ENCODE assay signal across 32 cellular contexts in the genomic region with DNA sequence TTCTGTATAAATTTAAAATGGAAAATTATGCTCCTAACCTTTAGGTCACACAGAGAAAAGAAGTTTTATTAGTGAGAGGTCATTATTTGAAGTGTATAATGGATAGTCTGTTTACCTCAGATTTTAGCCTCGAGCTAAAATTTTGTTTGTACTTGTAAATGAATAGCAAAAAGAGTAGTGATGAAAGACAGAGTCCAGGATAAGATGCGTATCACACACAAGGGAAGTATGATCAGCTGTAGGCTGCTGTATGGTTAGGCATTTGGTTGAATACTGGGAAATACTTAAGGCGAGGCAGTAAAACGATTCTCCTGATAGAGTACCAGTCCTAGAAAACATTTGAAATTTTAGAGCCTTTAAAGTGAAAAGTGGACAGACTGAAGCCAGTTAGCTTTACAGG.
"Had no signal": no experiment of that assay in that cellular context is flagged by ENCODE, and none has a peak within 500 bp of the region (broad histone marks: within the 10 kb centered on the region; RNA-seq: fewer than 3 reads in every experiment).

No MANE protein-coding gene starts in this region.

- H3K4me3 ChIP-seq: breast epithelium, colonic mucosa, heart right ventricle, left lung, lower lobe of right lung, neural progenitor cell, psoas muscle, sigmoid colon, upper lobe of left lung had no signal

- H3K4me3 Mint-ChIP-seq: activated CD4-positive, alpha-beta T cell treated with anti-CD3 and anti-CD28 coated beads for 36 hours; activated CD8-positive, alpha-beta memory T cell treated with anti-CD3 and anti-CD28 coated beads, Interleukin-2, amount 10 ng/mL, durations not matched to agents 7 days and 5 days; activated CD8-positive, alpha-beta T cell treated with anti-CD3 and anti-CD28 coated beads, Interleukin-2, amount 10 ng/mL, durations not matched to agents 7 days and 5 days; activated naive CD4-positive, alpha-beta T cell treated with anti-CD3 and anti-CD28 coated beads, Interleukin-2, amount 50 U/mL, for 24 hours; activated naive CD8-positive, alpha-beta T cell treated with anti-CD3 and anti-CD28 coated beads, Interleukin-2, amount 50 U/mL, for 24 hours; natural killer cell; neural progenitor cell; stimulated activated memory B cell treated with anti-CD40 and anti-IgM and Interleukin-4, amounts not matched to agents 10 μg/mL and 1 μg/mL and 100 μg/mL, for 72 hours; stimulated activated naive CD8-positive, alpha-beta T cell treated with anti-CD3 and anti-CD28 coated beads, Interleukin-15, amount 100 ng/mL, for 72 hours had no signal

- H3K27ac ChIP-seq: breast epithelium, colonic mucosa, foreskin keratinocyte, heart right ventricle, left lung, lower lobe of right lung, neural progenitor cell, parathyroid adenoma, psoas muscle, sigmoid colon, upper lobe of left lung had no signal

- H3K9me3 ChIP-seq: breast epithelium, colonic mucosa, heart right ventricle, left lung, lower lobe of right lung, psoas muscle, sigmoid colon, upper lobe of left lung had no signal

- H3K27ac Mint-ChIP-seq: activated CD4-positive, alpha-beta T cell treated with anti-CD3 and anti-CD28 coated beads for 36 hours; activated CD8-positive, alpha-beta memory T cell treated with anti-CD3 and anti-CD28 coated beads, Interleukin-2, amount 10 ng/mL, durations not matched to agents 7 days and 5 days; activated CD8-positive, alpha-beta T cell treated with anti-CD3 and anti-CD28 coated beads, Interleukin-2, amount 10 ng/mL, durations not matched to agents 7 days and 5 days; activated naive CD4-positive, alpha-beta T cell treated with anti-CD3 and anti-CD28 coated beads, Interleukin-2, amount 50 U/mL, for 24 hours; activated naive CD8-positive, alpha-beta T cell treated with anti-CD3 and anti-CD28 coated beads, Interleukin-2, amount 50 U/mL, for 24 hours; activated T-helper 2 cell treated with anti-CD3 and anti-CD28 coated beads, Interferon-gamma antibody, Interleukin-2, Interleukin-4, amounts not matched to agents 10 μg/mL and 5 μg/mL and 100 μg/mL, durations not matched to agents 14 hours and 24 hours and 36 hours; natural killer cell; neural progenitor cell; stimulated activated memory B cell treated with anti-CD40 and anti-IgM and Interleukin-4, amounts not matched to agents 10 μg/mL and 1 μg/mL and 100 μg/mL, for 72 hours; stimulated activated naive CD8-positive, alpha-beta T cell treated with anti-CD3 and anti-CD28 coated beads, Interleukin-15, amount 100 ng/mL, for 72 hours had no signal

- H3K4me1 ChIP-seq: breast epithelium, colonic mucosa, foreskin keratinocyte, left lung, lower lobe of right lung, neural progenitor cell, parathyroid adenoma, psoas muscle, sigmoid colon, upper lobe of left lung had no signal

- H2AFZ ChIP-seq: neural progenitor cell, parathyroid adenoma had no signal

- ATAC-seq: activated CD4-positive, alpha-beta T cell treated with anti-CD3 and anti-CD28 coated beads for 36 hours; activated CD8-positive, alpha-beta memory T cell treated with anti-CD3 and anti-CD28 coated beads, Interleukin-2, amount 10 ng/mL, durations not matched to agents 7 days and 5 days; activated CD8-positive, alpha-beta T cell treated with anti-CD3 and anti-CD28 coated beads, Interleukin-2, amount 10 ng/mL, durations not matched to agents 7 days and 5 days; activated naive CD8-positive, alpha-beta T cell treated with anti-CD3 and anti-CD28 coated beads, Interleukin-2, amount 50 U/mL, for 24 hours; foreskin keratinocyte; heart right ventricle; left lung; lower lobe of right lung; natural killer cell; psoas muscle; stimulated activated memory B cell treated with anti-CD40 and anti-IgM and Interleukin-4, amounts not matched to agents 10 μg/mL and 1 μg/mL and 100 μg/mL, for 72 hours; stimulated activated naive CD8-positive, alpha-beta T cell treated with anti-CD3 and anti-CD28 coated beads, Interleukin-15, amount 100 ng/mL, for 72 hours had no signal

- H3K4me2 ChIP-seq: neural progenitor cell had no signal

- DNase-seq: activated CD4-positive, alpha-beta T cell treated with anti-CD3 and anti-CD28 coated beads for 36 hours; activated CD4-positive, CD25-positive, alpha-beta regulatory T cell; activated CD8-positive, alpha-beta memory T cell treated with anti-CD3 and anti-CD28 coated beads, Interleukin-2, amount 10 ng/mL, durations not matched to agents 7 days and 5 days; activated CD8-positive, alpha-beta T cell treated with anti-CD3 and anti-CD28 coated beads, Interleukin-2, amount 10 ng/mL, durations not matched to agents 7 days and 5 days; activated naive CD8-positive, alpha-beta T cell treated with anti-CD3 and anti-CD28 coated beads, Interleukin-2, amount 50 U/mL, for 24 hours; activated T-cell treated with anti-CD3 and anti-CD28 coated beads, Interleukin-2, amount 50 U/mL, for 48 hours; amygdala; cerebellar nuclear complex; colonic mucosa; effector CD8-positive, alpha-beta T cell; foreskin keratinocyte; heart right ventricle; kidney glomerular epithelial cell; left lung; lower lobe of right lung; mesenchymal stem cell; natural killer cell; occipital lobe; psoas muscle; sigmoid colon; small intestine; stimulated activated CD4-positive, alpha-beta T cell treated with anti-CD3 and anti-CD28 coated beads, Interleukin-4, amount 100 ng/mL, for 4 hours; stimulated activated CD8-positive, alpha-beta memory T cell treated with anti-CD3 and anti-CD28 coated beads, Interleukin-4, amount 100 ng/mL, for 48 hours; stimulated activated naive CD8-positive, alpha-beta T cell treated with anti-CD3 and anti-CD28 coated beads, Interleukin-15, amount 100 ng/mL, for 72 hours; substantia nigra; upper lobe of left lung had no signal

- H3K4me1 Mint-ChIP-seq: activated CD4-positive, alpha-beta T cell treated with anti-CD3 and anti-CD28 coated beads for 36 hours; activated CD8-positive, alpha-beta memory T cell treated with anti-CD3 and anti-CD28 coated beads, Interleukin-2, amount 10 ng/mL, durations not matched to agents 7 days and 5 days; activated naive CD4-positive, alpha-beta T cell treated with anti-CD3 and anti-CD28 coated beads, Interleukin-2, amount 50 U/mL, for 24 hours; activated naive CD8-positive, alpha-beta T cell treated with anti-CD3 and anti-CD28 coated beads, Interleukin-2, amount 50 U/mL, for 24 hours; natural killer cell; stimulated activated memory B cell treated with anti-CD40 and anti-IgM and Interleukin-4, amounts not matched to agents 10 μg/mL and 1 μg/mL and 100 μg/mL, for 72 hours; stimulated activated naive CD8-positive, alpha-beta T cell treated with anti-CD3 and anti-CD28 coated beads, Interleukin-15, amount 100 ng/mL, for 72 hours had no signal

- H3K27me3 Mint-ChIP-seq: activated CD4-positive, alpha-beta T cell treated with anti-CD3 and anti-CD28 coated beads for 36 hours; activated CD8-positive, alpha-beta memory T cell treated with anti-CD3 and anti-CD28 coated beads, Interleukin-2, amount 10 ng/mL, durations not matched to agents 7 days and 5 days; activated naive CD4-positive, alpha-beta T cell treated with anti-CD3 and anti-CD28 coated beads, Interleukin-2, amount 50 U/mL, for 24 hours; activated naive CD8-positive, alpha-beta T cell treated with anti-CD3 and anti-CD28 coated beads, Interleukin-2, amount 50 U/mL, for 24 hours; stimulated activated memory B cell treated with anti-CD40 and anti-IgM and Interleukin-4, amounts not matched to agents 10 μg/mL and 1 μg/mL and 100 μg/mL, for 72 hours; stimulated activated naive CD8-positive, alpha-beta T cell treated with anti-CD3 and anti-CD28 coated beads, Interleukin-15, amount 100 ng/mL, for 72 hours had no signal

- H3K36me3 ChIP-seq: breast epithelium, colonic mucosa, left lung, lower lobe of right lung, neural progenitor cell, sigmoid colon, upper lobe of left lung had no signal

- H3K79me2 ChIP-seq: parathyroid adenoma had no signal

- H3K9me3 Mint-ChIP-seq: activated naive CD4-positive, alpha-beta T cell treated with anti-CD3 and anti-CD28 coated beads, Interleukin-2, amount 50 U/mL, for 24 hours had no signal

- H3K36me3 Mint-ChIP-seq: activated CD8-positive, alpha-beta memory T cell treated with anti-CD3 and anti-CD28 coated beads, Interleukin-2, amount 10 ng/mL, durations not matched to agents 7 days and 5 days; activated naive CD4-positive, alpha-beta T cell treated with anti-CD3 and anti-CD28 coated beads, Interleukin-2, amount 50 U/mL, for 24 hours; natural killer cell; stimulated activated memory B cell treated with anti-CD40 and anti-IgM and Interleukin-4, amounts not matched to agents 10 μg/mL and 1 μg/mL and 100 μg/mL, for 72 hours had no signal

- H3K27me3 ChIP-seq: breast epithelium, colonic mucosa, foreskin keratinocyte, heart right ventricle, left lung, neural progenitor cell, sigmoid colon, upper lobe of left lung had no signal
